ENCODE assay signal across 15 cellular contexts in the genomic region with DNA sequence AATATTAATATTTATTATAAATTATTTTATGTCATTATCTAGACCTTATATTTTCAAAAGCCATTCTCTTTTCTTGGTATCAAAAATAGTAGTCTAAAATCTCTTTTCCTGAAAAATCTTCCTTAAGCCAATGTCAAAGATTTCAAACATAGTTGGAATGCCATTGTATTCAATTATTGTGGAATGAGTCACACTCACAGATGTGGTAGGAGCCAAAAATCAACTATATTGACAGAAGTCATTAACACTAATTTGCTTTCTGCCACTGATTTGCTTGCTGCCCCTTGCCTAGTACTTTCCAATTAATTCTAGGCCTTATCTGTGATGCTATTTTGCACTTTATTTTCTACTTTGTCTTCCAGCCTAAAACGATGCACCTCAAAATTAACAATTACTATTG.
DNase-seq lines count a peak whose midpoint lies in the region; ATAC-seq lines count a peak whose summit lies in the region.
"Had no signal": no experiment of that assay in that cellular context is flagged by ENCODE, and none has a peak within 500 bp of the region (broad histone marks: within the 10 kb centered on the region; RNA-seq: fewer than 3 reads in every experiment).

No MANE protein-coding gene starts in this region.

- H3K9me3 Mint-ChIP-seq in activated T-cell treated with anti-CD3 and anti-CD28 coated beads, Interleukin-2, amount 50 U/mL, for 72 hours = no peaks in the 10 kb centered on the region

- no peaks in the 10 kb centered on the region for H3K36me3 Mint-ChIP-seq in activated T-cell treated with anti-CD3 and anti-CD28 coated beads, Interleukin-2, amount 50 U/mL, for 72 hours (ENCODE audit: insufficient read depth in 2 of 2)

- H3K27ac Mint-ChIP-seq in activated T-cell treated with anti-CD3 and anti-CD28 coated beads, Interleukin-2, amount 50 U/mL, for 72 hours = no peak overlapping the region

- peaks cover 36% of the 10 kb centered on the region for H3K27me3 Mint-ChIP-seq in activated T-cell treated with anti-CD3 and anti-CD28 coated beads, Interleukin-2, amount 50 U/mL, for 72 hours (ENCODE audit: low read depth)

- H3K4me3 Mint-ChIP-seq in activated T-cell treated with anti-CD3 and anti-CD28 coated beads, Interleukin-2, amount 50 U/mL, for 72 hours = no peak overlapping the region

- DNase-seq in GM03348 (ENCODE audit: low spot score) (peak; percentile 17), RPMI7951 (ENCODE audit: low read depth) (peak; percentile 7), iris pigment epithelial cell (ENCODE audit: low read depth) (peak; percentile 18), SK-N-DZ (ENCODE audit: low spot score) (no peak), superior temporal gyrus (ENCODE audit: extremely low spot score) (no peak)
- no peak for DNase-seq in activated T-cell treated with anti-CD3 and anti-CD28 coated beads, Interleukin-2, amount 50 U/mL, for 72 hours
- DNase-seq: DMS153, NCI-H1092 treated with DMSO at 0.1 percent for 48 hours, NCI-H187, NCI-H446, NCI-H774, SW 1271 had no signal

- no peak for ATAC-seq in activated T-cell treated with anti-CD3 and anti-CD28 coated beads, Interleukin-2, amount 50 U/mL, for 72 hours (replicated peaks in 1 of 2)
- ATAC-seq in HG03521 (IDR thresholded peaks at IDR 0.05; ENCODE audit: unreplicated experiment) = no peak
- ATAC-seq: K562, Panc1 had no signal

- peaks cover 9% of the 10 kb centered on the region for H3K4me1 Mint-ChIP-seq in activated T-cell treated with anti-CD3 and anti-CD28 coated beads, Interleukin-2, amount 50 U/mL, for 72 hours (ENCODE audit: low read depth)

Comparison
In these comparisons a context has a peak if more than half of its experiments do, and no peak if none do; other contexts are left out.
1. DNase-seq: peak in GM03348 (single experiment), RPMI7951 (single experiment) and iris pigment epithelial cell (single experiment); none in activated T-cell treated with anti-CD3 and anti-CD28 coated beads, Interleukin-2, amount 50 U/mL, for 72 hours (0 of 2), SK-N-DZ (single experiment) and superior temporal gyrus (single experiment).